Comparison of ENCODE assay signal across 20 cellular contexts in the genomic region with DNA sequence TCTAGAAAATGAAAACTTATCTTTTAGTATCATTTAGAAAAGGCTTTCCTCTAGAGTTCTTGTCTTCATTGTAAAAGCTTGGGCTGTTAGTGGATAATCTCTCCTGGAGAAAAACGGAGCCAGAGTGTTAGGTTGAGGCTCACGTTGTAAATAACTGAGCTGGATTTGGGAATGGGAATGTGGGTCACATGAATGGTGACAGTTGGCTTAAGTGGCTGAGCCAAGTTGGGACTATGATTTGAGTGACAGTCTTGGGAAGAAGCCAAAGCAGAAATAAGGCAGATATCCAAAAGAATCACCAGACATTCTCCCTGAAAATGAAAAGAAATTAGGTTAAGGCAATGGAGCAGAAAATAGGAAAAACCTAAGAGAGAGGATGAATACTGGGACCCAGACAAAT. TPM values are rescaled to one million over a fixed set of nuclear protein-coding genes. Genes with fewer than 3 reads are reported as not detected.
DNase-seq lines count a peak whose midpoint lies in the region; ATAC-seq and TF ChIP-seq lines count a peak whose summit lies in the region.
"Had no signal": no experiment of that assay in that cellular context is flagged by ENCODE, and none has a peak within 500 bp of the region (broad histone marks: within the 10 kb centered on the region; RNA-seq: fewer than 3 reads in every experiment).

No MANE protein-coding gene starts in this region.

- in situ Hi-C loops in G401 (cut with HindIII; ENCODE audit: low sequenced_read_pairs) (no loop called here), SK-MEL-5 (cut with HindIII; ENCODE audit: low pct_unique_long_range_greater_than_20kb, low sequenced_read_pairs) (no loop called here)

- H3K27ac ChIP-seq in left ventricle myocardium inferior (replicated peaks) (peak overlapping the region; percentile 39), prostate gland (peak overlapping the region; percentile 62 to 75)
- H3K27ac ChIP-seq: neural progenitor cell, sigmoid colon had no signal

- no peak for ATAC-seq in HG02571 (IDR thresholded peaks at IDR 0.05; ENCODE audit: unreplicated experiment)
- no peak for ATAC-seq in natural killer cell treated with Interleukin-12 subunit alpha and Interleukin-12 subunit beta and Interleukin-15 and Interleukin-18, amount 100 ng/mL, for 72 hours
- ATAC-seq: stimulated activated naive B cell treated with anti-CD40 and anti-IgM and Interleukin-4, amounts not matched to agents 10 μg/mL and 1 μg/mL and 100 μg/mL, for 72 hours had no signal

- no peaks in the 10 kb centered on the region for H3K4me1 Mint-ChIP-seq in natural killer cell treated with Interleukin-12 subunit alpha and Interleukin-12 subunit beta and Interleukin-15 and Interleukin-18, amount 100 ng/mL, for 72 hours (ENCODE audit: low read depth in 2 of 2)
- H3K4me1 Mint-ChIP-seq: IgD-negative memory B cell; neural progenitor cell; stimulated activated naive B cell treated with anti-CD40 and anti-IgM and Interleukin-4, amounts not matched to agents 10 μg/mL and 1 μg/mL and 100 μg/mL, for 72 hours had no signal

- peak; percentile 24 for DNase-seq in G401 (ENCODE audit: low spot score)
- peak; percentile 4 for DNase-seq in SK-MEL-5 (ENCODE audit: low read depth, low spot score)
- no peak for DNase-seq in left ventricle myocardium inferior
- DNase-seq in prostate gland (ENCODE audit: low spot score): no peak
- DNase-seq in NCI-H1694 (lab: John Stamatoyannopoulos, UW): no peak
- DNase-seq in iPS-NIHi11 (ENCODE audit: low spot score): no peak
- DNase-seq in natural killer cell treated with Interleukin-12 subunit alpha and Interleukin-12 subunit beta and Interleukin-15 and Interleukin-18, amount 100 ng/mL, for 72 hours (ENCODE audit: low spot score): no peak
- DNase-seq: activated CD4-positive, alpha-beta T cell treated with anti-CD3 and anti-CD28 coated beads for 4 hours; activated naive CD4-positive, alpha-beta T cell treated with anti-CD3 and anti-CD28 coated beads for 36 hours; brain microvascular endothelial cell; COR-L47; GF-D8; HFFc6; mesendoderm; NK-92 treated with Interleukin-12 subunit alpha and Interleukin-12 subunit beta, amount 100 ng/mL, for 24 hours; sigmoid colon; stimulated activated naive B cell treated with anti-CD40 and anti-IgM and Interleukin-4, amounts not matched to agents 10 μg/mL and 1 μg/mL and 100 μg/mL, for 72 hours had no signal

- H3K27me3 Mint-ChIP-seq in natural killer cell treated with Interleukin-12 subunit alpha and Interleukin-12 subunit beta and Interleukin-15 and Interleukin-18, amount 100 ng/mL, for 72 hours: no peaks in the 10 kb centered on the region
- H3K27me3 Mint-ChIP-seq: IgD-negative memory B cell; stimulated activated naive B cell treated with anti-CD40 and anti-IgM and Interleukin-4, amounts not matched to agents 10 μg/mL and 1 μg/mL and 100 μg/mL, for 72 hours had no signal

- no peak for TF ChIP-seq CTCF in left ventricle myocardium inferior (IDR thresholded peaks at IDR 0.05; ENCODE audit: borderline replicate concordance)
- no peak for TF ChIP-seq CTCF in prostate gland (IDR thresholded peaks at IDR 0.05)

- TF ChIP-seq POLR2A in prostate gland (IDR thresholded peaks at IDR 0.05): no peak

- H3K27me3 ChIP-seq in left ventricle myocardium inferior (ENCODE audit: low read depth) (no peaks in the 10 kb centered on the region), prostate gland (replicated peaks; ENCODE audit: insufficient read depth) (no peaks in the 10 kb centered on the region)
- H3K27me3 ChIP-seq: brain microvascular endothelial cell, neural progenitor cell, sigmoid colon had no signal

- H3K36me3 ChIP-seq in left ventricle myocardium inferior (no peaks in the 10 kb centered on the region), prostate gland (no peaks in the 10 kb centered on the region)
- H3K36me3 ChIP-seq: brain microvascular endothelial cell, neural progenitor cell, sigmoid colon had no signal

- intact Hi-C loops in left ventricle myocardium inferior (cut with micrococcal nuclease) (no loop called here), prostate gland (cut with DNase I) (no loop called here)

- H3K4me3 Mint-ChIP-seq in natural killer cell treated with Interleukin-12 subunit alpha and Interleukin-12 subunit beta and Interleukin-15 and Interleukin-18, amount 100 ng/mL, for 72 hours: no peak overlapping the region
- H3K4me3 Mint-ChIP-seq: activated naive CD4-positive, alpha-beta T cell treated with anti-CD3 and anti-CD28 coated beads for 36 hours; HFFc6; IgD-negative memory B cell; neural progenitor cell; stimulated activated naive B cell treated with anti-CD40 and anti-IgM and Interleukin-4, amounts not matched to agents 10 μg/mL and 1 μg/mL and 100 μg/mL, for 72 hours had no signal

- no peak overlapping the region for H3K27ac Mint-ChIP-seq in natural killer cell treated with Interleukin-12 subunit alpha and Interleukin-12 subunit beta and Interleukin-15 and Interleukin-18, amount 100 ng/mL, for 72 hours
- H3K27ac Mint-ChIP-seq: activated naive CD4-positive, alpha-beta T cell treated with anti-CD3 and anti-CD28 coated beads for 36 hours; HFFc6; IgD-negative memory B cell; neural progenitor cell; stimulated activated naive B cell treated with anti-CD40 and anti-IgM and Interleukin-4, amounts not matched to agents 10 μg/mL and 1 μg/mL and 100 μg/mL, for 72 hours had no signal

- H3K36me3 Mint-ChIP-seq in natural killer cell treated with Interleukin-12 subunit alpha and Interleukin-12 subunit beta and Interleukin-15 and Interleukin-18, amount 100 ng/mL, for 72 hours: no peaks in the 10 kb centered on the region
- H3K36me3 Mint-ChIP-seq: IgD-negative memory B cell; neural progenitor cell; stimulated activated naive B cell treated with anti-CD40 and anti-IgM and Interleukin-4, amounts not matched to agents 10 μg/mL and 1 μg/mL and 100 μg/mL, for 72 hours had no signal

- H3K9me3 ChIP-seq in left ventricle myocardium inferior (replicated peaks) (no peaks in the 10 kb centered on the region), prostate gland (no peaks in the 10 kb centered on the region)
- H3K9me3 ChIP-seq: sigmoid colon had no signal

- H3K9me3 Mint-ChIP-seq in natural killer cell treated with Interleukin-12 subunit alpha and Interleukin-12 subunit beta and Interleukin-15 and Interleukin-18, amount 100 ng/mL, for 72 hours: peaks cover 16% of the 10 kb centered on the region
- H3K9me3 Mint-ChIP-seq: activated naive CD4-positive, alpha-beta T cell treated with anti-CD3 and anti-CD28 coated beads for 36 hours; HFFc6; neural progenitor cell; stimulated activated naive B cell treated with anti-CD40 and anti-IgM and Interleukin-4, amounts not matched to agents 10 μg/mL and 1 μg/mL and 100 μg/mL, for 72 hours had no signal

- 8% methylated on average over 2 of the region's 2 CpGs for WGBS in prostate gland

- H3K4me3 ChIP-seq in left ventricle myocardium inferior (peak overlapping the region; percentile 3), prostate gland (no peak overlapping the region)
- H3K4me3 ChIP-seq: neural progenitor cell, sigmoid colon had no signal

- peaks cover 19% of the 10 kb centered on the region for H3K4me1 ChIP-seq in left ventricle myocardium inferior
- peaks cover 4% of the 10 kb centered on the region for H3K4me1 ChIP-seq in prostate gland (replicated peaks)
- H3K4me1 ChIP-seq: neural progenitor cell, sigmoid colon had no signal

RNA-seq across cellular contexts. Expression of gene PDGFC, which starts 33.6 kb away (rescaled TPM):
- 28.2 and 28.3 TPM in 2 replicates for total RNA-seq in G401 (2014; rRNA removed; shearing (Covaris generic))
- 3.0 and 5.4 TPM in 2 replicates for total RNA-seq in SK-MEL-5 (2014; rRNA removed; shearing (Covaris generic))
- polyA plus RNA-seq in SK-MEL-5 (2015; cell fraction: cytosol; rRNA removed): 1.5 and 2.1 TPM in 2 replicates
- 1.3 and 1.8 TPM in 2 replicates for polyA plus RNA-seq in SK-MEL-5 (2015; cell fraction: nucleus; rRNA removed)
- total RNA-seq in left ventricle myocardium inferior (12.9 TPM), prostate gland (10 to 100 TPM; 18.6 to 36.8 TPM)
- total RNA-seq in natural killer cell treated with Interleukin-12 subunit alpha and Interleukin-12 subunit beta and Interleukin-15 and Interleukin-18, amount 100 ng/mL, for 72 hours: not detected
- total RNA-seq: activated naive CD4-positive, alpha-beta T cell treated with anti-CD3 and anti-CD28 coated beads for 36 hours had no signal
- polyA plus RNA-seq: IgD-negative memory B cell had no signal

Comparison
In these comparisons a context has a peak if more than half of its experiments do, and no peak if none do; other contexts are left out.
1. DNase-seq: peak in G401 (single experiment) and SK-MEL-5 (single experiment); none in left ventricle myocardium inferior (single experiment), prostate gland (single experiment), NCI-H1694 (single experiment), iPS-NIHi11 (single experiment) and natural killer cell treated with Interleukin-12 subunit alpha and Interleukin-12 subunit beta and Interleukin-15 and Interleukin-18, amount 100 ng/mL, for 72 hours (single experiment).